8 cellular contexts compared by ENCODE assay signal in the genomic region with DNA sequence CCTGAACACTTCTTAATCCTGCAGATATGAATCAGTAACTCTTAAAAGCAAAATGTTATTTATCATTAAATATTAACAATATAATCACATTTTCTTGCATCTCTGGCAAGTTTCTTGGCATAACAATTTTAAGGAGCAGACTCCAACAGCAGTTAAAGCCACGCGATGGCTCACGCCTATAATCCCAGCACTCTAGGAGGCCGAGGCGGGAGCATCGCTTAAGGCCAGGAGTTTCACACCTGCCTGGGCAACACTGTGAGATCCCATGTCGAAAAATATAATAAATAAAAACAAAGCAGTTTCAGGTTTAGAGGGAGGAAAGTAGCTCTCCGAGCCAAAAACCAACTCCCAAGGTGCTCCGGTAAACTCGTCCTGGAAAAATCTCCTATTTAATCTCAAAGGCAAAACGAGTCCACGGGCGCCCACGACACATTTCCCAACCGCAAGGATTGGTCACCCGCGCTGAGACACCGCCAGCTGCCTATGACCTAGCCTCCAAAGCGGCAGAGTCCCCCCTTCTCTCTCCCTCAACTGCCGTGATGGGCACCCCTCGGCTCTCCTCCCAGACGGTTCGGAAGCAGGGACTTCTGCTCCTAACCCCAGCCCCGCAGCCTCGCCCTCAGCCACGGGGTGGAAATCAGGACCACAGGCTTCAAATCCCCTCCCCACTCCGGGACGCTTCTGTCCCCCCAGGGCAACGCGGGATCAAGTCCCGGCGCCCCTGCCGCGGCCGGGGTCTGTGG. TPM values are rescaled to one million over a fixed set of nuclear protein-coding genes. Genes with fewer than 3 reads are reported as not detected.
A peak's percentile ranks its signal among the peaks of the same experiment; 100 is the strongest.
DNase-seq lines count a peak whose midpoint lies in the region; ATAC-seq and TF ChIP-seq lines count a peak whose summit lies in the region.
"Not testable (repeated sequence)": the region's sequence is repeated elsewhere in the genome, so short reads cannot be mapped to it uniquely, and the experiment has no call there.

No MANE protein-coding gene starts in this region.

- peak in 2 of 10 experiments; percentile 4 for DNase-seq in CD4-positive, alpha-beta T cell
- DNase-seq in T-helper 9 cell (peak; percentile 16), brain microvascular endothelial cell (peak; percentile 12), natural killer cell (peak; percentile 27)
- not testable (repeated sequence) for DNase-seq in left cardiac atrium; stimulated activated naive CD8-positive, alpha-beta T cell treated with anti-CD3 and anti-CD28 coated beads, Interleukin-15, amount 100 ng/mL, for 72 hours

- CTCF ChIA-PET in CD4-positive, alpha-beta T cell (lab: Charles Lee) = not testable (repeated sequence)

- not testable (repeated sequence) for H3K9me3 Mint-ChIP-seq in CD4-positive, alpha-beta T cell; natural killer cell; stimulated activated naive CD8-positive, alpha-beta T cell treated with anti-CD3 and anti-CD28 coated beads, Interleukin-15, amount 100 ng/mL, for 72 hours

- peak overlapping the region; percentile 89 for H3K4me3 ChIP-seq in HUES48 (ENCODE audit: low read depth, low read length)
- H3K4me3 ChIP-seq in brain microvascular endothelial cell (ENCODE audit: low read depth, low read length) = peak overlapping the region; percentile 96

- not testable (repeated sequence) for H3K27me3 Mint-ChIP-seq in CD4-positive, alpha-beta T cell; natural killer cell (ENCODE audit: low read depth in 2 of 2); stimulated activated naive CD8-positive, alpha-beta T cell treated with anti-CD3 and anti-CD28 coated beads, Interleukin-15, amount 100 ng/mL, for 72 hours

- in situ Hi-C loops in brain microvascular endothelial cell (cut with HindIII; ENCODE audit: low pct_ligation_motif_present, low sequenced_read_pairs) = not testable (repeated sequence)

- peaks cover 23% of the 10 kb centered on the region for H3K36me3 Mint-ChIP-seq in CD4-positive, alpha-beta T cell (ENCODE audit: low read depth)
- not testable (repeated sequence) for H3K36me3 Mint-ChIP-seq in natural killer cell

- POLR2A ChIA-PET in CD4-positive, alpha-beta T cell (lab: Charles Lee) = interaction anchor here (0.6 to 2.3 kb wide), 3 partner anchors 38 to 253 kb away, joined by 3 to 6 read pairs (median 4); partner anchors contain the start of gene KCTD7

- H3K27ac Mint-ChIP-seq in CD4-positive, alpha-beta T cell = peak overlapping the region; percentile 99
- H3K27ac Mint-ChIP-seq in natural killer cell = peak overlapping the region; percentile 93 to 97
- peak overlapping the region; percentile 61 to 98 for H3K27ac Mint-ChIP-seq in stimulated activated naive CD8-positive, alpha-beta T cell treated with anti-CD3 and anti-CD28 coated beads, Interleukin-15, amount 100 ng/mL, for 72 hours

- not testable (repeated sequence) for ATAC-seq in CD4-positive, alpha-beta T cell (ENCODE audit: poor library complexity)
- peak; percentile 17 for ATAC-seq in GM21737 (IDR thresholded peaks at IDR 0.05; ENCODE audit: unreplicated experiment)
- peak; percentile 39 to 47 for ATAC-seq in left cardiac atrium
- ATAC-seq in natural killer cell = peak in 2 of 3 donors; percentile 9 to 28
- peak; percentile 13 for ATAC-seq in stimulated activated naive CD8-positive, alpha-beta T cell treated with anti-CD3 and anti-CD28 coated beads, Interleukin-15, amount 100 ng/mL, for 72 hours

- H3K4me1 ChIP-seq in HUES48 (ENCODE audit: control insufficient read depth, insufficient read depth, low read length) = not testable (repeated sequence)

- not testable (repeated sequence) for H3K27me3 ChIP-seq in CD4-positive, alpha-beta T cell (ENCODE audit: control insufficient read depth, insufficient read depth, low read length); HUES48 (ENCODE audit: control insufficient read depth, insufficient read depth, low read length); brain microvascular endothelial cell (replicated peaks)

- H3K4me3 Mint-ChIP-seq in CD4-positive, alpha-beta T cell = peak overlapping the region; percentile 99
- peak overlapping the region; percentile 90 for H3K4me3 Mint-ChIP-seq in natural killer cell
- peak overlapping the region; percentile 87 to 96 for H3K4me3 Mint-ChIP-seq in stimulated activated naive CD8-positive, alpha-beta T cell treated with anti-CD3 and anti-CD28 coated beads, Interleukin-15, amount 100 ng/mL, for 72 hours

- H3K9me3 ChIP-seq in CD4-positive, alpha-beta T cell (ENCODE audit: control insufficient read depth, low read length) = not testable (repeated sequence)
- peaks cover 15% of the 10 kb centered on the region for H3K9me3 ChIP-seq in HUES48 (ENCODE audit: control insufficient read depth, insufficient read depth, low read length)

- peak overlapping the region; percentile 60 for H3K27ac ChIP-seq in CD4-positive, alpha-beta T cell (ENCODE audit: low read depth, low read length)
- H3K27ac ChIP-seq in HUES48 (ENCODE audit: low read depth, low read length) = peak overlapping the region; percentile 95
- H3K27ac ChIP-seq in brain microvascular endothelial cell = peak overlapping the region; percentile 97

- peaks cover 53% of the 10 kb centered on the region for H3K4me1 Mint-ChIP-seq in CD4-positive, alpha-beta T cell (ENCODE audit: low read depth)
- H3K4me1 Mint-ChIP-seq in natural killer cell = peaks cover 37 to 58% of the 10 kb centered on the region in 2 donors
- H3K4me1 Mint-ChIP-seq in stimulated activated naive CD8-positive, alpha-beta T cell treated with anti-CD3 and anti-CD28 coated beads, Interleukin-15, amount 100 ng/mL, for 72 hours = peaks cover 65% of the 10 kb centered on the region

- not testable (repeated sequence) for H3K36me3 ChIP-seq in HUES48 (ENCODE audit: control insufficient read depth, insufficient read depth, low read length); brain microvascular endothelial cell (replicated peaks)

- not testable (repeated sequence) for TF ChIP-seq CTCF in CD4-positive, alpha-beta T cell (IDR thresholded peaks at IDR 0.05); brain microvascular endothelial cell (IDR thresholded peaks at IDR 0.05; ENCODE audit: low read depth, low read length, missing control alignments); natural killer cell (IDR thresholded peaks at IDR 0.05)

- intact Hi-C loops in CD4-positive, alpha-beta T cell (cut with DNase I, micrococcal nuclease) = loop anchor here in 1 of 2 experiments (1.0 to 5.0 kb wide), 4 partner anchors 63 to 251 kb away; no protein-coding TSS in a partner anchor
- intact Hi-C loops in left cardiac atrium (cut with DNase I) = loop anchor here in 1 of 2 donors (5.0 kb wide), 1 partner anchor 36 kb away; the partner anchor contains the start of gene KCTD7
- intact Hi-C loops in natural killer cell (cut with micrococcal nuclease) = not testable (repeated sequence)

- H3K9ac ChIP-seq in HUES48 (ENCODE audit: low read depth, low read length) = peak overlapping the region; percentile 85

RNA-seq across cellular contexts. Expression of gene KCTD7, which starts 37.5 kb away (rescaled TPM):
- 10 to 100 TPM; 15.2 TPM for total RNA-seq in CD4-positive, alpha-beta T cell
- total RNA-seq in left cardiac atrium (10 to 100 TPM in 1 of 2 donors, 1 to 10 TPM in 1; 9.2 to 11.3 TPM), natural killer cell (10 to 100 TPM; 29.3 to 33.0 (median 31.7) TPM)
